Comparison of ENCODE assay signal across 12 cellular contexts in genomic region chr22:17032277-17032676, GRCh38. TPM values are rescaled to one million over a fixed set of nuclear protein-coding genes. Genes with fewer than 3 reads are reported as not detected.
"Had no signal": no experiment of that assay in that cellular context is flagged by ENCODE, and none has a peak within 500 bp of the region (broad histone marks: within the 10 kb centered on the region; RNA-seq: fewer than 3 reads in every experiment).

No MANE protein-coding gene starts in this region.

RNA-seq across cellular contexts. Expression of gene GAB4, which starts 24.3 kb away (rescaled TPM):
- total RNA-seq: activated CD4-positive, alpha-beta memory T cell treated with anti-CD3 and anti-CD28 coated beads, Interleukin-2, amount 10 ng/mL, durations not matched to agents 7 days and 5 days; activated CD4-positive, alpha-beta T cell treated with anti-CD3 and anti-CD28 coated beads for 36 hours; activated CD4-positive, alpha-beta T cell treated with anti-CD3 and anti-CD28 coated beads, Interleukin-2, amount 10 ng/mL, durations not matched to agents 7 days and 5 days; activated CD8-positive, alpha-beta memory T cell treated with anti-CD3 and anti-CD28 coated beads, Interleukin-2, amount 10 ng/mL, durations not matched to agents 7 days and 5 days; activated CD8-positive, alpha-beta T cell treated with anti-CD3 and anti-CD28 coated beads, Interleukin-2, amount 10 ng/mL, durations not matched to agents 7 days and 5 days; activated naive CD8-positive, alpha-beta T cell treated with anti-CD3 and anti-CD28 coated beads, Interleukin-2, amount 10 ng/mL, durations not matched to agents 7 days and 5 days; astrocyte; cardiac septum; T-helper 1 cell treated with Interleukin-12 subunit alpha and Interleukin-12 subunit beta and Interleukin-4 antibody, amounts not matched to agents 30 ng/mL and 1 ng/mL, for 36 hours; T-helper 17 cell; T-helper 2 cell treated with Interferon-gamma antibody and Interleukin-4, amounts not matched to agents 100 ng/mL and 5 ng/mL, for 36 hours had no signal
- polyA plus RNA-seq: adipose tissue had no signal
